ENCODE assay signal across 30 cellular contexts in the genomic region with DNA sequence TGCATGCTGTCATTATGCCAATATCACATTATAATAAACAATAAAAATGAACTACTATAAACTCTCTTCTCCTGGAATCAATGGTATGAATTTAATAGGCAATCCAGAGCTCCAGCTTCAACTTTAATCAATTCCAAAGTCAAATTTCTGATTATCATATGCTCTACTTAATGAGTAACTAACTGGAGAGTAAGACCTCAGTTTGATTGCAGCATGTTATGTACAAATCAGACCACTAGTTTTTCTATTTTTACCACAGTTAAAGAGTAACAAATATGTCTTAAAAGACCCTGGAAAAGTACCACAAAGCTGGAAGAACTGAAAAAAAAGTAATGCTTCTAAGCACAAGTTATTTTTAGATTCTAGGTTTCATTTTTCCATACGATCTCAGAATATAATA. TPM values are rescaled to one million over a fixed set of nuclear protein-coding genes. Genes with fewer than 3 reads are reported as not detected.
DNase-seq lines count a peak whose midpoint lies in the region; ATAC-seq, FAIRE-seq and TF ChIP-seq lines count a peak whose summit lies in the region.
"Had no signal": no experiment of that assay in that cellular context is flagged by ENCODE, and none has a peak within 500 bp of the region (broad histone marks: within the 10 kb centered on the region; RNA-seq: fewer than 3 reads in every experiment).

No MANE protein-coding gene starts in this region.

- no peak for DNase-seq in endothelial cell of umbilical vein (ENCODE audit: low read depth, low spot score)
- no peak for DNase-seq in glutamatergic neuron
- DNase-seq in myocyte (ENCODE audit: low read depth) = peak; percentile 0
- no peak for DNase-seq in suprapubic skin (ENCODE audit: low spot score in 2 of 2)
- DNase-seq in stimulated activated naive CD4-positive, alpha-beta T cell treated with Interleukin-2 at 50 U/mL for 16 hours (lab: John Stamatoyannopoulos, UW) = no peak
- no peak for DNase-seq in left lung
- DNase-seq: BE2C; CD8-positive, alpha-beta memory T cell; DMS 273 treated with DMSO at 0.1 percent for 48 hours; DMS79; EL; GDM1; H9; Karpas-422; NCI-H1092; NCI-H1436; NCI-H187; NCI-H2081 treated with DMSO at 0.1 percent for 48 hours; NCI-H2171; NCI-H226; NCI-H510A; NCI-H69; SIG-M5 had no signal

- H4K20me1 ChIP-seq in endothelial cell of umbilical vein (replicated peaks; ENCODE audit: control insufficient read depth, extremely low read depth, insufficient read depth, low read length) = no peaks in the 10 kb centered on the region

- POLR2A ChIA-PET in endothelial cell of umbilical vein (lab: Charles Lee) = no interaction called here

- peaks cover 11% of the 10 kb centered on the region for H3K36me3 Mint-ChIP-seq in glutamatergic neuron (ENCODE audit: unreplicated experiment)
- H3K36me3 Mint-ChIP-seq: CD14-positive monocyte had no signal

- no peaks in the 10 kb centered on the region for H3K9me3 Mint-ChIP-seq in glutamatergic neuron (ENCODE audit: unreplicated experiment)
- H3K9me3 Mint-ChIP-seq: CD8-positive, alpha-beta memory T cell; GM23338; H9 had no signal

- CTCF ChIA-PET in endothelial cell of umbilical vein (lab: Charles Lee) = interaction anchor here (1.2 to 2.0 kb wide), 2 partner anchors 16 to 48 kb away, joined by 6 read pairs; no protein-coding TSS in a partner anchor

- intact Hi-C loops in endothelial cell of umbilical vein (cut with micrococcal nuclease) = no loop called here
- intact Hi-C loops in left lung (cut with DNase I) = no loop called here

- TF ChIP-seq POLR2A in endothelial cell of umbilical vein (IDR thresholded peaks at IDR 0.05; ENCODE audit: low read depth, low read length) (no peak), suprapubic skin (IDR thresholded peaks at IDR 0.05) (no peak)

- TF ChIP-seq CTCF in endothelial cell of umbilical vein (IDR thresholded peaks at IDR 0.05; ENCODE audit: extremely low read depth in 1 of 2, insufficient read depth in 1 of 2, low read depth in 1 of 2, low read length in 2 of 2) = no peak
- peak; percentile 23 for TF ChIP-seq CTCF in glutamatergic neuron (IDR thresholded peaks at IDR 0.05; ENCODE audit: partially characterized antibody, unreplicated experiment)
- TF ChIP-seq CTCF in suprapubic skin (IDR thresholded peaks at IDR 0.05) = no peak
- TF ChIP-seq CTCF in left lung (IDR thresholded peaks at IDR 0.05) = no peak

- H3K27me3 ChIP-seq in endothelial cell of umbilical vein (ENCODE audit: control insufficient read depth in 2 of 2, insufficient read depth in 2 of 2, low read length in 2 of 2) (peaks cover 16 to 61% of the 10 kb centered on the region in 2 experiments), suprapubic skin (peaks cover 11% of the 10 kb centered on the region), left lung (peaks cover 6 to 24% of the 10 kb centered on the region in 2 donors)

- no peak overlapping the region for H2AFZ ChIP-seq in endothelial cell of umbilical vein (ENCODE audit: low read depth, low read length)
- H2AFZ ChIP-seq: GM23338 had no signal

- H3K27me3 Mint-ChIP-seq in glutamatergic neuron (ENCODE audit: unreplicated experiment) = peaks cover 1% of the 10 kb centered on the region

- no peak overlapping the region for H3K27ac Mint-ChIP-seq in glutamatergic neuron (ENCODE audit: unreplicated experiment)
- H3K27ac Mint-ChIP-seq: CD14-positive monocyte; CD8-positive, alpha-beta memory T cell; GM23338; H9 had no signal

- FAIRE-seq in endothelial cell of umbilical vein (lab: Jason Lieb, UNC) = peak; percentile 44
- FAIRE-seq: GM12878 had no signal

- H3K9me3 ChIP-seq in endothelial cell of umbilical vein (replicated peaks; ENCODE audit: control insufficient read depth, insufficient read depth, low read length) = no peaks in the 10 kb centered on the region
- no peaks in the 10 kb centered on the region for H3K9me3 ChIP-seq in suprapubic skin
- H3K9me3 ChIP-seq in left lung = no peaks in the 10 kb centered on the region
- H3K9me3 ChIP-seq: BE2C had no signal

- no peak overlapping the region for H3K9ac ChIP-seq in endothelial cell of umbilical vein (replicated peaks; ENCODE audit: extremely low read depth, insufficient read depth, low read length)

- 18% methylated on average over 1 of the region's 1 CpG for WGBS in suprapubic skin

- no TSS peak for BruUV-seq in endothelial cell of umbilical vein (replicated peaks; lab: Mats Ljungman, UMichigan)

- H3K36me3 ChIP-seq in endothelial cell of umbilical vein (ENCODE audit: control insufficient read depth in 2 of 2, extremely low read depth in 1 of 2, insufficient read depth in 2 of 2, low read length in 2 of 2) (no peaks in the 10 kb centered on the region), suprapubic skin (no peaks in the 10 kb centered on the region), left lung (no peaks in the 10 kb centered on the region)
- H3K36me3 ChIP-seq: BE2C had no signal

- ATAC-seq in HG02623 (IDR thresholded peaks at IDR 0.05; ENCODE audit: unreplicated experiment) = no peak
- no peak for ATAC-seq in left lung
- ATAC-seq: GM12878, GM23338, Panc1 had no signal

- H3K4me1 ChIP-seq in endothelial cell of umbilical vein (ENCODE audit: control insufficient read depth, extremely low read depth, insufficient read depth, low read length) (no peaks in the 10 kb centered on the region), suprapubic skin (no peaks in the 10 kb centered on the region), left lung (no peaks in the 10 kb centered on the region)
- H3K4me1 ChIP-seq: BE2C had no signal

- no peak overlapping the region for H3K4me3 Mint-ChIP-seq in glutamatergic neuron (ENCODE audit: unreplicated experiment)
- H3K4me3 Mint-ChIP-seq: CD14-positive monocyte, GM23338, H9 had no signal

- no peak for TF ChIP-seq EP300 in suprapubic skin (IDR thresholded peaks at IDR 0.05)

- no peak overlapping the region for H3K4me3 ChIP-seq in endothelial cell of umbilical vein (replicated peaks in 1 of 3; ENCODE audit: insufficient read depth in 1 of 3, low read depth in 1 of 3, low read length in 3 of 3)
- no peak overlapping the region for H3K4me3 ChIP-seq in suprapubic skin
- no peak overlapping the region for H3K4me3 ChIP-seq in left lung
- H3K4me3 ChIP-seq: GM12878, GM23338, SK-N-MC had no signal

- peaks cover 3% of the 10 kb centered on the region for H3K4me1 Mint-ChIP-seq in glutamatergic neuron (ENCODE audit: low read depth, unreplicated experiment)
- H3K4me1 Mint-ChIP-seq: CD14-positive monocyte; CD8-positive, alpha-beta memory T cell had no signal

- H3K27ac ChIP-seq in endothelial cell of umbilical vein (ENCODE audit: insufficient read depth, low read depth, low read length) = no peak overlapping the region
- no peak overlapping the region for H3K27ac ChIP-seq in suprapubic skin
- no peak overlapping the region for H3K27ac ChIP-seq in left lung
- H3K27ac ChIP-seq: HL-60, SK-N-MC had no signal

- no peaks in the 10 kb centered on the region for H3K79me2 ChIP-seq in endothelial cell of umbilical vein (ENCODE audit: control insufficient read depth, insufficient read depth, low read length)

- dilution Hi-C loops in endothelial cell of umbilical vein (cut with MboI; ENCODE audit: extremely low pct_ligation_motif_present, low sequenced_read_pairs) = no loop called here

- no peaks in the 10 kb centered on the region for H3K9me1 ChIP-seq in endothelial cell of umbilical vein (replicated peaks; ENCODE audit: control insufficient read depth, extremely low read depth, insufficient read depth, low read length)

- no peak overlapping the region for H3K4me2 ChIP-seq in endothelial cell of umbilical vein (ENCODE audit: insufficient read depth, low read length)
- H3K4me2 ChIP-seq: GM23338 had no signal

TF ChIP-seq in endothelial cell of umbilical vein, 7 proteins besides CTCF, POLR2A, EP300 and RAD21:
- no peak for TF ChIP-seq FOS (IDR thresholded peaks at IDR 0.05; ENCODE audit: borderline replicate concordance, insufficient read depth, low read length)
- no peak for TF ChIP-seq POLR2AphosphoS5 (IDR thresholded peaks at IDR 0.05; ENCODE audit: insufficient read depth, low read depth, low read length)

RNA-seq across cellular contexts. Expression of a gene that starts 56.0 kb away (rescaled TPM):
- total RNA-seq in endothelial cell of umbilical vein = 33.3 and 34.0 TPM in 2 replicates
- 10.9 and 13.6 TPM in 2 replicates for polyA plus RNA-seq in endothelial cell of umbilical vein
- polyA plus RNA-seq in endothelial cell of umbilical vein (2011; cell fraction: cytosol; rRNA removed) = 11.0 and 12.8 TPM in 2 replicates
- polyA plus RNA-seq in endothelial cell of umbilical vein (2011; cell fraction: nucleus; rRNA removed) = 31.7 and 37.5 TPM in 2 replicates
- 26.2 and 32.7 TPM in 2 replicates for polyA plus RNA-seq in endothelial cell of umbilical vein (2012)
- polyA minus RNA-seq in endothelial cell of umbilical vein = 40.5 and 41.5 TPM in 2 replicates
- polyA minus RNA-seq in endothelial cell of umbilical vein (2011; cell fraction: cytosol; rRNA and poly(A)+ RNA removed) = 25.6 TPM
- polyA minus RNA-seq in endothelial cell of umbilical vein (2011; cell fraction: nucleus; rRNA and poly(A)+ RNA removed) = 25.4 and 34.3 TPM in 2 replicates
- 60.4 TPM for total RNA-seq in glutamatergic neuron (ENCODE audit: unreplicated experiment)
- total RNA-seq in myocyte = 23.3 and 24.2 TPM in 2 replicates
- 14.2 TPM for polyA plus RNA-seq in myocyte (2012)
- total RNA-seq in suprapubic skin = 10 to 100 TPM; 33.8 to 69.4 (median 47.0) TPM
- total RNA-seq in left lung = 10 to 100 TPM; 37.1 to 37.6 TPM
